In the genomic region with DNA sequence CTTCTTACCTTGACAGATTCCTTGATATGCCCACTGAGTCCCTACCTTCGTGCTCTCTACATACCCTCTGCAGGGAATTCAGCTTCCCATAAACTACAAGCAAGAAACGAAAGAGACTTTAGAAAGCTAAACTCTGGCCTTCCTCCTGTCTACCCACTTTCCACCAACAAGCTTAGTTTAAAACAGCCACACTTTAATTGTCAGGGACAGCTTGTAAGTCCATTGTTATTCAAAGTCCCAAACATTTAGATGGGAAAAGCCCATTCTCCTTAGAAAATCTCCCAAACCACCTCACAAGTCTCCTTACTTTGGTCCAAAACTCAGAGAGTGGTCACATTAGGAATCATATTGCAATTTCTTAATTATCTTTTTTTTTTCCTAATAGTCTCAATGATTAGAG, we compare ENCODE assay signal across 23 cellular contexts.
"Had no signal": no experiment of that assay in that cellular context is flagged by ENCODE, and none has a peak within 500 bp of the region (broad histone marks: within the 10 kb centered on the region; RNA-seq: fewer than 3 reads in every experiment).

No MANE protein-coding gene starts in this region.

- H3K27ac ChIP-seq: dorsolateral prefrontal cortex, gastroesophageal sphincter, neutrophil, psoas muscle, right lobe of liver, testis, tibial nerve, upper lobe of right lung, vagina had no signal

- ATAC-seq: esophagus mucosa; gastroesophageal sphincter; naive thymus-derived CD4-positive, alpha-beta T cell; psoas muscle; right lobe of liver; stimulated activated memory B cell treated with anti-CD40 and anti-IgM and Interleukin-4, amounts not matched to agents 10 μg/mL and 1 μg/mL and 100 μg/mL, for 72 hours; upper lobe of right lung had no signal

- H3K4me1 Mint-ChIP-seq: naive thymus-derived CD4-positive, alpha-beta T cell; nephron progenitor cell; stimulated activated memory B cell treated with anti-CD40 and anti-IgM and Interleukin-4, amounts not matched to agents 10 μg/mL and 1 μg/mL and 100 μg/mL, for 72 hours had no signal

- H3K9me3 Mint-ChIP-seq: stimulated activated memory B cell treated with anti-CD40 and anti-IgM and Interleukin-4, amounts not matched to agents 10 μg/mL and 1 μg/mL and 100 μg/mL, for 72 hours had no signal

- DNase-seq: cortex of kidney; dorsolateral prefrontal cortex; effector CD8-positive, alpha-beta T cell; glutamatergic neuron; kidney glomerular epithelial cell; mesendoderm; naive thymus-derived CD4-positive, alpha-beta T cell; nephron progenitor cell; psoas muscle; retina; right lobe of liver; stimulated activated CD4-positive, alpha-beta T cell treated with anti-CD3 and anti-CD28 coated beads, Interleukin-15, amount 100 ng/mL, for 24 hours; stimulated activated CD4-positive, alpha-beta T cell treated with anti-CD3 and anti-CD28 coated beads, Interleukin-1b, Interleukin-23, amount 100 ng/mL, for 48 hours; stimulated activated CD4-positive, alpha-beta T cell treated with anti-CD3 and anti-CD28 coated beads, Interleukin-4, amount 100 ng/mL, for 24 hours; testis; upper lobe of right lung had no signal

- H3K36me3 ChIP-seq: gastroesophageal sphincter, neutrophil, right lobe of liver, tibial nerve, upper lobe of right lung, vagina had no signal

- H3K27ac Mint-ChIP-seq: naive thymus-derived CD4-positive, alpha-beta T cell; nephron progenitor cell; stimulated activated memory B cell treated with anti-CD40 and anti-IgM and Interleukin-4, amounts not matched to agents 10 μg/mL and 1 μg/mL and 100 μg/mL, for 72 hours; stimulated activated naive CD8-positive, alpha-beta T cell treated with anti-CD3 and anti-CD28 coated beads, Interleukin-15, Interleukin-2, amounts not matched to agents 100 ng/mL and 50 ng/mL, for 24 hours had no signal

- H3K4me3 Mint-ChIP-seq: naive thymus-derived CD4-positive, alpha-beta T cell; nephron progenitor cell; stimulated activated memory B cell treated with anti-CD40 and anti-IgM and Interleukin-4, amounts not matched to agents 10 μg/mL and 1 μg/mL and 100 μg/mL, for 72 hours; stimulated activated naive CD8-positive, alpha-beta T cell treated with anti-CD3 and anti-CD28 coated beads, Interleukin-15, Interleukin-2, amounts not matched to agents 100 ng/mL and 50 ng/mL, for 24 hours had no signal

- H3K36me3 Mint-ChIP-seq: naive thymus-derived CD4-positive, alpha-beta T cell; stimulated activated memory B cell treated with anti-CD40 and anti-IgM and Interleukin-4, amounts not matched to agents 10 μg/mL and 1 μg/mL and 100 μg/mL, for 72 hours had no signal

- H3K27me3 Mint-ChIP-seq: naive thymus-derived CD4-positive, alpha-beta T cell; stimulated activated memory B cell treated with anti-CD40 and anti-IgM and Interleukin-4, amounts not matched to agents 10 μg/mL and 1 μg/mL and 100 μg/mL, for 72 hours; stimulated activated naive CD8-positive, alpha-beta T cell treated with anti-CD3 and anti-CD28 coated beads, Interleukin-15, Interleukin-2, amounts not matched to agents 100 ng/mL and 50 ng/mL, for 24 hours had no signal

- H3K27me3 ChIP-seq: dorsolateral prefrontal cortex, gastroesophageal sphincter, neutrophil, right lobe of liver, testis, tibial nerve, upper lobe of right lung, vagina had no signal

- H3K4me3 ChIP-seq: dorsolateral prefrontal cortex, gastroesophageal sphincter, psoas muscle, right lobe of liver, testis, tibial nerve, upper lobe of right lung, vagina had no signal

- H3K4me1 ChIP-seq: gastroesophageal sphincter, psoas muscle, right lobe of liver, testis, tibial nerve, upper lobe of right lung, vagina had no signal

- H3K9me3 ChIP-seq: gastroesophageal sphincter, neutrophil, psoas muscle, right lobe of liver, testis, tibial nerve, upper lobe of right lung, vagina had no signal
